Comparison of ENCODE assay signal across 8 cellular contexts in the genomic region with DNA sequence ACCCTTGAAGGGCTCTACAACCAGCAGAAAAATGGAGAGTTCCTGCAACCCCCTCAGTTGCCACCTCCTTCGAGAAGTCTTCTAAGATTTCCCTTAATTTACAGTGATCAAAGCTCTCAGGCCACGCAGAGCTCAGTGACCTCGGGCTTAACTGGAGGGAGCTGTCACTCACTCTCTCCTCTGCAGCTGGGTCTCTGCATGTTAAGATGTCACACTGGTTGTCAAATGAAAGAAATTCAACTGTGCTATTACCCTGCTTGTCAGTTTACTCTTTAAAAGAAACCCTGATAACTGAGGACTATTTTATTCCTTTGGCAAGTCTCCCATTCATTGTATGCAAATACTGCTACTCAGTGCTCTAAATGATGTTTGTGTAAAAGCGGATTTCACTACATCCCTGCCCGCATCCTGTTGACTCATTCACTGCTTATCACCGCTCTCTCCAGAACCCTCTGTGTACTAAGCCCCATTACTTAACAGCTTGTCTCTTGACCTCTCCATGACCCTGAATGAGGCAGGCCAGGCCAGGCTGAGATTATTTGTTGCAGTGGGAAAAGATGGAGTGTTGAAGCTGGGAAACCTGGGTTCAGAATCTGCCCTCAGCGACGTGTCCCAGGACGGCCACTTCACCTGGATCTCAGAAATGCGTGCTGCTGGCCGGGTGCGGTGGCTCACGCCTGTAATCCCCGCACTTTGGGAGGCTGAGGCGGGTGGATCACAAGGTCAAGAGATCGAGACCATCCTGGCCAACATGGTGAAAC. TPM values are rescaled to one million over a fixed set of nuclear protein-coding genes. Genes with fewer than 3 reads are reported as not detected.
DNase-seq lines count a peak whose midpoint lies in the region; ATAC-seq and TF ChIP-seq lines count a peak whose summit lies in the region.

No MANE protein-coding gene starts in this region.

- CTCF ChIA-PET in activated naive CD4-positive, alpha-beta T cell treated with anti-CD3 and anti-CD28 coated beads for 36 hours (lab: Charles Lee), result interaction anchor here (0.6 to 2.0 kb wide), 2 partner anchors 12 to 134 kb away, joined by 3 to 14 read pairs; partner anchors contain the start of gene DHRS3

- no peaks in the 10 kb centered on the region for H3K36me3 ChIP-seq in SJSA1
- peaks cover 18% of the 10 kb centered on the region for H3K36me3 ChIP-seq in left ventricle myocardium inferior

- H3K9me3 ChIP-seq in SJSA1 (replicated peaks), result no peaks in the 10 kb centered on the region
- peaks cover 13% of the 10 kb centered on the region for H3K9me3 ChIP-seq in left ventricle myocardium inferior (replicated peaks)

- H3K4me3 Mint-ChIP-seq in activated naive CD4-positive, alpha-beta T cell treated with anti-CD3 and anti-CD28 coated beads for 36 hours, result peak overlapping the region; percentile 10

- ATAC-seq in HG02938 (IDR thresholded peaks at IDR 0.05; ENCODE audit: unreplicated experiment), result peak; percentile 69
- no peak for ATAC-seq in GM18858 (IDR thresholded peaks at IDR 0.05; ENCODE audit: unreplicated experiment)

- peak overlapping the region; percentile 79 for H3K27ac Mint-ChIP-seq in activated naive CD4-positive, alpha-beta T cell treated with anti-CD3 and anti-CD28 coated beads for 36 hours

- peaks cover 71% of the 10 kb centered on the region for H3K4me1 Mint-ChIP-seq in activated naive CD4-positive, alpha-beta T cell treated with anti-CD3 and anti-CD28 coated beads for 36 hours (ENCODE audit: low read depth)

- no peaks in the 10 kb centered on the region for H3K27me3 Mint-ChIP-seq in activated naive CD4-positive, alpha-beta T cell treated with anti-CD3 and anti-CD28 coated beads for 36 hours (ENCODE audit: low read depth)

- no peak for TF ChIP-seq CTCF in left ventricle myocardium inferior (IDR thresholded peaks at IDR 0.05; ENCODE audit: borderline replicate concordance)

- no peaks in the 10 kb centered on the region for H3K27me3 ChIP-seq in SJSA1 (replicated peaks)
- H3K27me3 ChIP-seq in left ventricle myocardium inferior (ENCODE audit: low read depth), result no peaks in the 10 kb centered on the region

- H3K27ac ChIP-seq in SJSA1 (peak overlapping the region; percentile 21; the same call in 1 of the 2 replicates), left ventricle myocardium inferior (replicated peaks) (peak overlapping the region; percentile 93)

- H3K9me3 Mint-ChIP-seq in activated naive CD4-positive, alpha-beta T cell treated with anti-CD3 and anti-CD28 coated beads for 36 hours, result peaks cover 10% of the 10 kb centered on the region

- peak; percentile 75 to 79 for DNase-seq in AML-193 (lab: John Stamatoyannopoulos, UW)
- peak; percentile 88 to 91 for DNase-seq in SJSA1 (ENCODE audit: low read depth in 1 of 2, low spot score in 2 of 2)
- DNase-seq in activated naive CD4-positive, alpha-beta T cell treated with anti-CD3 and anti-CD28 coated beads for 36 hours, result peak; percentile 90
- peak; percentile 42 for DNase-seq in left ventricle myocardium inferior
- DNase-seq in stimulated activated CD4-positive, alpha-beta T cell treated with anti-CD3 and anti-CD28 coated beads, Interleukin-12 subunit alpha, Interleukin-12 subunit beta, amount 100 ng/mL, for 4 hours, result peak; percentile 28
- no peak for DNase-seq in mesenteric fat pad (ENCODE audit: low spot score)

- H3K4me1 ChIP-seq in SJSA1 (replicated peaks), result peaks cover 35% of the 10 kb centered on the region
- H3K4me1 ChIP-seq in left ventricle myocardium inferior, result peaks cover 75% of the 10 kb centered on the region

- H3K4me3 ChIP-seq in SJSA1, result no peak overlapping the region
- H3K4me3 ChIP-seq in left ventricle myocardium inferior, result peak overlapping the region; percentile 2

- H3K36me3 Mint-ChIP-seq in activated naive CD4-positive, alpha-beta T cell treated with anti-CD3 and anti-CD28 coated beads for 36 hours (ENCODE audit: low read depth), result peaks cover 33% of the 10 kb centered on the region

- intact Hi-C loops in activated naive CD4-positive, alpha-beta T cell treated with anti-CD3 and anti-CD28 coated beads for 36 hours (cut with micrococcal nuclease), result loop anchor here (1.0 to 5.0 kb wide), 8 partner anchors 14 to 308 kb away; partner anchors contain the start of gene DHRS3
- intact Hi-C loops in left ventricle myocardium inferior (cut with micrococcal nuclease), result no loop called here

RNA-seq across cellular contexts. Expression of gene DHRS3, which starts 13.7 kb away (rescaled TPM):
- total RNA-seq in SJSA1 (2014; rRNA removed; shearing (Covaris generic)), result 0.76 and 0.88 TPM in 2 replicates
- 10 to 100 TPM; 45.5 to 45.7 TPM for total RNA-seq in activated naive CD4-positive, alpha-beta T cell treated with anti-CD3 and anti-CD28 coated beads for 36 hours
- 89.7 TPM for total RNA-seq in left ventricle myocardium inferior
- 495 TPM for total RNA-seq in mesenteric fat pad

RNA-seq across cellular contexts. Expression of gene AADACL4, which starts 39.6 kb away (rescaled TPM):
- total RNA-seq in SJSA1 (2014; rRNA removed; shearing (Covaris generic)), result not detected in 2 replicates
- not detected for total RNA-seq in activated naive CD4-positive, alpha-beta T cell treated with anti-CD3 and anti-CD28 coated beads for 36 hours
- total RNA-seq in left ventricle myocardium inferior, result not detected
- total RNA-seq in mesenteric fat pad, result not detected

Comparison
In these comparisons a context has a peak if more than half of its experiments do, and no peak if none do; other contexts are left out.
1. RNA of gene DHRS3, which starts 13.7 kb away (total RNA-seq): 495 TPM in mesenteric fat pad (single experiment), 89.7 TPM in left ventricle myocardium inferior (single experiment) and 45.5 to 45.7 TPM in activated naive CD4-positive, alpha-beta T cell treated with anti-CD3 and anti-CD28 coated beads for 36 hours; 0.76 to 0.88 TPM in SJSA1; every median in the first group is over 10 times any median in the second.